ENCODE assay signal across 8 cellular contexts in genomic region chr12:107515446-107515958, GRCh38.
DNase-seq lines count a peak whose midpoint lies in the region; ATAC-seq and TF ChIP-seq lines count a peak whose summit lies in the region.

No MANE protein-coding gene starts in this region.

- H3K4me1 ChIP-seq in fibroblast of lung (ENCODE audit: control insufficient read depth, extremely low read depth, insufficient read depth, low read length) (no peaks in the 10 kb centered on the region), smooth muscle cell (ENCODE audit: low read depth) (no peaks in the 10 kb centered on the region), HAP-1 (no peaks in the 10 kb centered on the region)

- H3K79me2 ChIP-seq in fibroblast of lung (ENCODE audit: control insufficient read depth, insufficient read depth, low read length) (no peaks in the 10 kb centered on the region), smooth muscle cell (ENCODE audit: low read depth) (no peaks in the 10 kb centered on the region)

- no peak overlapping the region for H2AFZ ChIP-seq in fibroblast of lung (ENCODE audit: low read length)
- H2AFZ ChIP-seq in smooth muscle cell (ENCODE audit: low read depth), result no peak overlapping the region

- H3K36me3 Mint-ChIP-seq in activated naive CD4-positive, alpha-beta T cell treated with anti-CD3 and anti-CD28 coated beads, Interleukin-2, amount 50 U/mL, for 24 hours, result peaks cover 16% of the 10 kb centered on the region
- peaks cover 27% of the 10 kb centered on the region for H3K36me3 Mint-ChIP-seq in T-cell

- WGBS in smooth muscle cell (ENCODE audit: low lambda C conversion rate), result 49% methylated on average over 2 of the region's 2 CpGs

- H3K9me3 ChIP-seq in fibroblast of lung (ENCODE audit: control insufficient read depth, insufficient read depth, low read depth, low read length) (no peaks in the 10 kb centered on the region), smooth muscle cell (replicated peaks; ENCODE audit: low read depth) (no peaks in the 10 kb centered on the region), HAP-1 (no peaks in the 10 kb centered on the region)

- peak overlapping the region; percentile 8 for H3K27ac Mint-ChIP-seq in activated naive CD4-positive, alpha-beta T cell treated with anti-CD3 and anti-CD28 coated beads, Interleukin-2, amount 50 U/mL, for 24 hours
- H3K27ac Mint-ChIP-seq in T-cell, result peak overlapping the region; percentile 18 to 32

- POLR2A ChIA-PET in T-cell (lab: Charles Lee), result no interaction called here

- H3K4me1 Mint-ChIP-seq in activated naive CD4-positive, alpha-beta T cell treated with anti-CD3 and anti-CD28 coated beads, Interleukin-2, amount 50 U/mL, for 24 hours, result peaks cover 17% of the 10 kb centered on the region
- peaks cover 22 to 33% (median 23%) of the 10 kb centered on the region in 3 donors for H3K4me1 Mint-ChIP-seq in T-cell

- H3K27me3 Mint-ChIP-seq in activated naive CD4-positive, alpha-beta T cell treated with anti-CD3 and anti-CD28 coated beads, Interleukin-2, amount 50 U/mL, for 24 hours, result no peaks in the 10 kb centered on the region
- H3K27me3 Mint-ChIP-seq in T-cell, result no peaks in the 10 kb centered on the region

- H4K20me1 ChIP-seq in fibroblast of lung (ENCODE audit: control insufficient read depth, extremely low read depth, insufficient read depth, low read length), result no peaks in the 10 kb centered on the region
- H4K20me1 ChIP-seq in smooth muscle cell (ENCODE audit: low read depth), result no peaks in the 10 kb centered on the region

- H3K27ac ChIP-seq in fibroblast of lung (ENCODE audit: insufficient read depth, low read length), result peak overlapping the region; percentile 69
- peak overlapping the region; percentile 72 for H3K27ac ChIP-seq in smooth muscle cell (ENCODE audit: low read depth)

- H3K27me3 ChIP-seq in fibroblast of lung (ENCODE audit: control insufficient read depth, insufficient read depth, low read length) (no peaks in the 10 kb centered on the region), smooth muscle cell (ENCODE audit: low read depth) (no peaks in the 10 kb centered on the region), HAP-1 (ENCODE audit: low read depth) (no peaks in the 10 kb centered on the region)

- H3K9me3 Mint-ChIP-seq in activated naive CD4-positive, alpha-beta T cell treated with anti-CD3 and anti-CD28 coated beads, Interleukin-2, amount 50 U/mL, for 24 hours, result peaks cover 4% of the 10 kb centered on the region
- peaks cover 0 to 3% (median 0%) of the 10 kb centered on the region in 3 donors for H3K9me3 Mint-ChIP-seq in T-cell

- H3K36me3 ChIP-seq in fibroblast of lung (ENCODE audit: control insufficient read depth, insufficient read depth, low read length), result no peaks in the 10 kb centered on the region
- H3K36me3 ChIP-seq in smooth muscle cell (ENCODE audit: low read depth), result no peaks in the 10 kb centered on the region
- no peaks in the 10 kb centered on the region for H3K36me3 ChIP-seq in HAP-1 (replicated peaks)

- H3K9ac ChIP-seq in fibroblast of lung (ENCODE audit: insufficient read depth, low read length) (no peak overlapping the region), smooth muscle cell (ENCODE audit: low read depth) (peak overlapping the region; percentile 29)

- in situ Hi-C loops in HAP-1 (cut with MboI; ENCODE audit: low sequenced_read_pairs), result no loop called here

- DNase-seq in activated naive CD4-positive, alpha-beta T cell (lab: John Stamatoyannopoulos, UW), result no peak
- no peak for DNase-seq in T-cell
- DNase-seq in fibroblast of lung (ENCODE audit: low read depth in 2 of 2), result peak; percentile 72 to 99
- no peak for DNase-seq in smooth muscle cell (lab: John Stamatoyannopoulos, UW; ENCODE audit: unreplicated experiment)
- DNase-seq in HAP-1 (ENCODE audit: low spot score in 2 of 2), result no peak
- no peak for DNase-seq in central memory CD4-positive, alpha-beta T cell
- DNase-seq in COLO829 (ENCODE audit: low spot score), result no peak

- CTCF ChIA-PET in T-cell (lab: Charles Lee), result no interaction called here

- H3K4me2 ChIP-seq in fibroblast of lung (ENCODE audit: extremely low read depth, insufficient read depth, low read length) (peak overlapping the region; percentile 56), smooth muscle cell (no peak overlapping the region)

- no peak overlapping the region for H3K4me3 ChIP-seq in fibroblast of lung (replicated peaks in 1 of 4; ENCODE audit: control extremely low read depth in 1 of 4, insufficient read depth in 1 of 4, low read depth in 3 of 4, low read length in 4 of 4)
- H3K4me3 ChIP-seq in smooth muscle cell, result no peak overlapping the region
- H3K4me3 ChIP-seq in HAP-1, result no peak overlapping the region

- no peaks in the 10 kb centered on the region for H3F3A ChIP-seq in smooth muscle cell (ENCODE audit: low read depth)

- no peak for TF ChIP-seq CTCF in fibroblast of lung (conservative IDR thresholded peaks at IDR 0.05 in 1 of 2, IDR thresholded peaks at IDR 0.05 in 1 of 2; ENCODE audit: low read depth in 1 of 2, low read length in 2 of 2)
- TF ChIP-seq CTCF in smooth muscle cell (IDR thresholded peaks at IDR 0.05; ENCODE audit: borderline replicate concordance, insufficient read depth, poor library complexity, severe bottlenecking), result no peak

- no peak overlapping the region for H3K4me3 Mint-ChIP-seq in activated naive CD4-positive, alpha-beta T cell treated with anti-CD3 and anti-CD28 coated beads, Interleukin-2, amount 50 U/mL, for 24 hours
- H3K4me3 Mint-ChIP-seq in T-cell, result no peak overlapping the region

- ATAC-seq in T-cell (replicated peaks in 1 of 4), result peak in 2 of 4 experiments; percentile 17 to 42

Comparison
In these comparisons a context has a peak if more than half of its experiments do, and no peak if none do; other contexts are left out.
1. DNase-seq: peak in fibroblast of lung (2 of 2); none in activated naive CD4-positive, alpha-beta T cell (0 of 4), T-cell (0 of 34), smooth muscle cell (single experiment), HAP-1 (0 of 2), central memory CD4-positive, alpha-beta T cell (single experiment) and COLO829 (single experiment).